ENCODE assay signal across 17 cellular contexts in the genomic region with DNA sequence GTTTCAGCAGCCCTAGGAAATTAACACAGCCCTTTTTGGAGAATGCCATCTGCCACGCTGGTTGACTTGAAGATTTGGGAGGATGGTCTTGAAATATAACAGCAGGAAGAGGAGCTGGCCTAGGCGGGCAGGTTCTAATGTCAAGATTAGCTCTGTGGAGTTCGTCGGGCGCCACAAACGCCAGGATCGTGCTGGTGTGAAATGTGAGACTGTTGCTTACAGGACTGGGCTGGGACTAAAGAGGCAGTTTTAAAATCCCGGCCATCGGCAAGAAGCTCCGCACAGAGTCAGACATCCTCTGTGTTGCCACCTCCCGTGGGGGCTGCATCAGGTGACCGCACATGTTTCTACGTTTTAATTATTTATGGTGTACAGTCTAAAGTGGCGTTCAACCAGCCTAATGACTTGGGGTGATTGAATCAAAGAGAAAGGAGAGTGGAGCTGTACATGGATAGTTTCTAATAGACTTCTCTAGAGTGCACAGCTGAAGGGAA.
DNase-seq lines count a peak whose midpoint lies in the region; ATAC-seq and TF ChIP-seq lines count a peak whose summit lies in the region.
"Had no signal": no experiment of that assay in that cellular context is flagged by ENCODE, and none has a peak within 500 bp of the region (broad histone marks: within the 10 kb centered on the region; RNA-seq: fewer than 3 reads in every experiment).

No MANE protein-coding gene starts in this region.

- CTCF ChIA-PET in HEK293T (lab: Yijun Ruan, JAX): interaction anchor here (1.0 to 1.3 kb wide), 2 partner anchors 9 to 10 kb away, joined by 3 to 4 read pairs; no protein-coding TSS in a partner anchor

- no peak overlapping the region for H3K4me3 Mint-ChIP-seq in progenitor cell of endocrine pancreas (ENCODE audit: low read depth)
- H3K4me3 Mint-ChIP-seq: CD8-positive, alpha-beta T cell; H9 had no signal

- 20 to 26% (median 22%) methylated on average over 14 of the region's 14 CpGs for WGBS in psoas muscle, 3 donors

- H3K9me3 Mint-ChIP-seq in progenitor cell of endocrine pancreas (ENCODE audit: low read depth): no peaks in the 10 kb centered on the region
- H3K9me3 Mint-ChIP-seq: CD8-positive, alpha-beta T cell; H9 had no signal

- H3K27ac Mint-ChIP-seq in progenitor cell of endocrine pancreas: no peak overlapping the region
- H3K27ac Mint-ChIP-seq: CD8-positive, alpha-beta T cell; H9 had no signal

- POLR2A ChIA-PET in HEK293T (lab: Yijun Ruan, JAX): no interaction called here

- DNase-seq in DMS79 (lab: John Stamatoyannopoulos, UW) (peak; percentile 52), HEK293T (ENCODE audit: extremely low spot score) (peak; percentile 21), SJCRH30 (peak; percentile 7 to 33), psoas muscle (no peak), COLO668 (lab: John Stamatoyannopoulos, UW; ENCODE audit: unreplicated experiment) (no peak), progenitor cell of endocrine pancreas (ENCODE audit: low spot score, unreplicated experiment) (no peak)
- DNase-seq: CD8-positive, alpha-beta T cell; H9; NCI-H1417; NCI-H187; NCI-H446 treated with DMSO at 0.1 percent for 48 hours; Right ventricle myocardium superior had no signal

- H3K4me3 ChIP-seq in SJCRH30 (no peak overlapping the region), psoas muscle (peak overlapping the region; percentile 45)
- H3K4me3 ChIP-seq: BLaER1 treated with 17β-estradiol and CSF1 and Interleukin-3, amounts not matched to agents 10 nM and 100 nM; SK-N-MC had no signal

- peaks cover 6% of the 10 kb centered on the region for H3K4me1 Mint-ChIP-seq in progenitor cell of endocrine pancreas (ENCODE audit: low read depth)

- TF ChIP-seq CTCF in psoas muscle (IDR thresholded peaks at IDR 0.05) (no peak), progenitor cell of endocrine pancreas (IDR thresholded peaks at IDR 0.05; ENCODE audit: unreplicated experiment) (no peak)

- H3K27me3 Mint-ChIP-seq in progenitor cell of endocrine pancreas: peaks cover 16% of the 10 kb centered on the region

- H3K36me3 ChIP-seq in SJCRH30 (no peaks in the 10 kb centered on the region), psoas muscle (ENCODE audit: insufficient read depth in 1 of 2, low read depth in 1 of 2) (no peaks in the 10 kb centered on the region)
- H3K36me3 ChIP-seq: BLaER1 treated with 17β-estradiol and CSF1 and Interleukin-3, amounts not matched to agents 10 nM and 100 nM had no signal

- H3K9me3 ChIP-seq in SJCRH30 (replicated peaks) (no peaks in the 10 kb centered on the region), psoas muscle (no peaks in the 10 kb centered on the region)
- H3K9me3 ChIP-seq: BLaER1 treated with 17β-estradiol and CSF1 and Interleukin-3, amounts not matched to agents 10 nM and 100 nM had no signal

- H3K4me1 ChIP-seq in SJCRH30: no peaks in the 10 kb centered on the region
- H3K4me1 ChIP-seq in psoas muscle: no peaks in the 10 kb centered on the region

- H3K27ac ChIP-seq in SJCRH30 (no peak overlapping the region), psoas muscle (no peak overlapping the region)
- H3K27ac ChIP-seq: BLaER1 treated with 17β-estradiol and CSF1 and Interleukin-3, amounts not matched to agents 10 nM and 100 nM; KMS-11; SK-N-MC had no signal

- no peaks in the 10 kb centered on the region for H3K36me3 Mint-ChIP-seq in progenitor cell of endocrine pancreas (ENCODE audit: insufficient read depth)
- H3K36me3 Mint-ChIP-seq: CD8-positive, alpha-beta T cell had no signal

- H3K27me3 ChIP-seq in SJCRH30 (peaks cover 10% of the 10 kb centered on the region), psoas muscle (ENCODE audit: insufficient read depth in 3 of 3, low read length in 2 of 3) (peaks cover 0 to 3% (median 0%) of the 10 kb centered on the region in 3 donors)
- H3K27me3 ChIP-seq: BLaER1 treated with 17β-estradiol and CSF1 and Interleukin-3, amounts not matched to agents 10 nM and 100 nM had no signal

- ATAC-seq in psoas muscle (peak in 2 of 4 donors; percentile 36 to 67), HG02973 (IDR thresholded peaks at IDR 0.05; ENCODE audit: unreplicated experiment) (no peak), GM18861 (IDR thresholded peaks at IDR 0.05; ENCODE audit: unreplicated experiment) (no peak)
- ATAC-seq: CD8-positive, alpha-beta T cell had no signal

- intact Hi-C loops in psoas muscle (cut with DNase I): no loop called here

TF ChIP-seq in HEK293T, 16 proteins besides CTCF, POLR2A, EP300 and RAD21:
- TF ChIP-seq LEF1 (IDR thresholded peaks at IDR 0.05; ENCODE audit: borderline replicate concordance): no peak
- TF ChIP-seq SP1 (IDR thresholded peaks at IDR 0.05): no peak
- TF ChIP-seq FOXA1 (IDR thresholded peaks at IDR 0.05): no peak
- no peak for TF ChIP-seq ARNT (IDR thresholded peaks at IDR 0.05)
- TF ChIP-seq HDGF (IDR thresholded peaks at IDR 0.05; ENCODE audit: borderline replicate concordance): no peak
- no peak for TF ChIP-seq ZNF384 (IDR thresholded peaks at IDR 0.05)
- no peak for TF ChIP-seq BHLHE40 (IDR thresholded peaks at IDR 0.05; ENCODE audit: borderline replicate concordance)
- no peak for TF ChIP-seq TARDBP (IDR thresholded peaks at IDR 0.05)
- TF ChIP-seq SUZ12 (IDR thresholded peaks at IDR 0.05): no peak
- TF ChIP-seq ELF4 (IDR thresholded peaks at IDR 0.05): no peak
- no peak for TF ChIP-seq L3MBTL2 (conservative IDR thresholded peaks at IDR 0.05)
- TF ChIP-seq NFRKB (IDR thresholded peaks at IDR 0.05): no peak
- no peak for TF ChIP-seq FOXK2 (IDR thresholded peaks at IDR 0.05)
- TF ChIP-seq CTBP1 (IDR thresholded peaks at IDR 0.05; ENCODE audit: borderline replicate concordance): no peak
TF ChIP-seq in HEK293T: peak in this region for 0.

Comparison
In these comparisons a context has a peak if more than half of its experiments do, and no peak if none do; other contexts are left out.
1. DNase-seq: peak in DMS79 (single experiment), HEK293T (single experiment) and SJCRH30 (2 of 2); none in psoas muscle (0 of 2), COLO668 (single experiment) and progenitor cell of endocrine pancreas (single experiment).